Comparison of ENCODE assay signal across 18 cellular contexts in the genomic region with DNA sequence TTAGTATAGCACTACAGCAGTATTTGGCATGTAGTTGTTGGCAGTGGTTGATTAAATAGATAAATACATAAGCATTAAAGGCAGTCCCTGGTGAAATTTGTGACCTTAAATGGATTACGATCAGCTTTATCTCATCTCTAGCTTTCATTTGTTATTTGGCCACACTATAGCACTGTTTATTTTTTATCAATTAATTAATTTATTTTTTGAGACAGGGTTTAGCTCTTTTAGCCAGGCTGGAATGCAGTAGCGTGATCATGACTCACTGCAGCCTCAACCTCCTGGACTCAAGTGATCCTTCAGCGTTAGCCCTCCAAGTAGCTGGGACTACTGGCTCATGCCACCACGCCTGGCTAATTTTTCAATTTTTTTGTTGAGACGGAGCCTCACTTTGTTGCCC. TPM values are rescaled to one million over a fixed set of nuclear protein-coding genes. Genes with fewer than 3 reads are reported as not detected.
A peak's percentile ranks its signal among the peaks of the same experiment; 100 is the strongest.
DNase-seq lines count a peak whose midpoint lies in the region; ATAC-seq and TF ChIP-seq lines count a peak whose summit lies in the region.
"Had no signal": no experiment of that assay in that cellular context is flagged by ENCODE, and none has a peak within 500 bp of the region (broad histone marks: within the 10 kb centered on the region; RNA-seq: fewer than 3 reads in every experiment).

No MANE protein-coding gene starts in this region.

- no peak overlapping the region for H3K27ac Mint-ChIP-seq in activated naive CD4-positive, alpha-beta T cell treated with anti-CD3 and anti-CD28 coated beads, Interleukin-2, amount 50 U/mL, for 72 hours
- H3K27ac Mint-ChIP-seq: mesothelial cell of epicardium, type B pancreatic cell had no signal

- peak; percentile 89 for DNase-seq in A172 (ENCODE audit: low spot score)
- DNase-seq in LHCN-M2 (ENCODE audit: low read depth): peak; percentile 43
- peak; percentile 74 for DNase-seq in astrocyte of the hippocampus (ENCODE audit: low read depth, low spot score)
- DNase-seq in kidney tubule cell (ENCODE audit: low spot score): peak; percentile 70
- DNase-seq in activated naive CD4-positive, alpha-beta T cell treated with anti-CD3 and anti-CD28 coated beads, Interleukin-2, amount 50 U/mL, for 72 hours (ENCODE audit: low spot score in 2 of 2): no peak
- no peak for DNase-seq in erythroblast (lab: John Stamatoyannopoulos, UW)
- no peak for DNase-seq in GM20000 (ENCODE audit: low spot score)
- DNase-seq: activated CD4-positive, alpha-beta T cell treated with anti-CD3 and anti-CD28 coated beads, Interleukin-2, amount 50 U/mL, for 4 hours; activated T-cell treated with anti-CD3 and anti-CD28 coated beads, Interleukin-2, amount 50 U/mL, for 48 hours; Caco-2; head of caudate nucleus; NCI-H1092 treated with DMSO at 0.1 percent for 48 hours; NCI-H2227 treated with DMSO at 0.1 percent for 48 hours; nucleus accumbens had no signal

- TF ChIP-seq CTCF in GM20000 (IDR thresholded peaks at IDR 0.05; ENCODE audit: extremely low read depth, missing control alignments): no peak

- peaks cover 3 to 9% of the 10 kb centered on the region in 2 donors for H3K9me3 Mint-ChIP-seq in activated naive CD4-positive, alpha-beta T cell treated with anti-CD3 and anti-CD28 coated beads, Interleukin-2, amount 50 U/mL, for 72 hours
- H3K9me3 Mint-ChIP-seq: mesothelial cell of epicardium had no signal

- TF ChIP-seq POLR2A in erythroblast (IDR thresholded peaks at IDR 0.05; ENCODE audit: low read length): no peak

- ATAC-seq in activated naive CD4-positive, alpha-beta T cell treated with anti-CD3 and anti-CD28 coated beads, Interleukin-2, amount 50 U/mL, for 72 hours: no peak
- no peak for ATAC-seq in HG03135 (IDR thresholded peaks at IDR 0.05; ENCODE audit: unreplicated experiment)
- ATAC-seq: K562 had no signal

- peaks cover 0 to 5% of the 10 kb centered on the region in 2 donors for H3K36me3 Mint-ChIP-seq in activated naive CD4-positive, alpha-beta T cell treated with anti-CD3 and anti-CD28 coated beads, Interleukin-2, amount 50 U/mL, for 72 hours
- H3K36me3 Mint-ChIP-seq: mesothelial cell of epicardium, type B pancreatic cell had no signal

RNA-seq across cellular contexts. Expression of a gene that starts 18.7 kb away (rescaled TPM):
- total RNA-seq in A172 (2014; rRNA removed; shearing (Covaris generic)): 51.9 and 58.7 TPM in 2 replicates
- 19.5 and 22.5 TPM in 2 replicates for total RNA-seq in LHCN-M2 (2014; rRNA removed)
- 35.9 TPM for polyA plus RNA-seq in LHCN-M2 (2012)
- 10 to 100 TPM; 66.8 to 72.0 TPM for total RNA-seq in activated naive CD4-positive, alpha-beta T cell treated with anti-CD3 and anti-CD28 coated beads, Interleukin-2, amount 50 U/mL, for 72 hours

Comparison
In these comparisons a context has a peak if more than half of its experiments do, and no peak if none do; other contexts are left out.
1. DNase-seq: peak in A172 (single experiment), LHCN-M2 (single experiment), astrocyte of the hippocampus (single experiment) and kidney tubule cell (single experiment); none in activated naive CD4-positive, alpha-beta T cell treated with anti-CD3 and anti-CD28 coated beads, Interleukin-2, amount 50 U/mL, for 72 hours (0 of 2), erythroblast (0 of 2) and GM20000 (single experiment).